ENCODE assay signal across 22 cellular contexts in the genomic region with DNA sequence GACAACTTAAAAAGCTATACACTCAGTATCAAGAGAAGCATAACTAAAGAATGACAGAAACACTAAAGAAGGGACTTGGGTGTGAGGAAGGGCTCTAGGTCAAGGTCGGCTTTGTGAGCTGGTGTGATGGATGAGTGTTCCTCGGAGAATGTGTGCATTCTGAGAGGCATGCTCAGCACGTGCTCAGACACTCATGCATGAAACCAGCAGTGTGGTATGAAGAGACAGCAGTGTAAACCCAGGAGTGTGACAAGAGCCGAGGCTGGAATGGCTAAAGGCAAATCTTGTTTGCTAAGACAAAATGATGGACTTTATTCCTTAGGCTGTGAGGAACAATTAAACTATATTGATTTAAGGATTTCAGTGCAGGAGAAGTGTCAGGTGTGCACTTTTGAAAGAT.
A peak's percentile ranks its signal among the peaks of the same experiment; 100 is the strongest.
DNase-seq lines count a peak whose midpoint lies in the region; ATAC-seq, FAIRE-seq and TF ChIP-seq lines count a peak whose summit lies in the region.
"Had no signal": no experiment of that assay in that cellular context is flagged by ENCODE, and none has a peak within 500 bp of the region (broad histone marks: within the 10 kb centered on the region; RNA-seq: fewer than 3 reads in every experiment).

No MANE protein-coding gene starts in this region.

- no peaks in the 10 kb centered on the region for H3K9me3 Mint-ChIP-seq in natural killer cell

- no peaks in the 10 kb centered on the region for H3K27me3 ChIP-seq in RWPE2 (ENCODE audit: insufficient read depth, poor library complexity, severe bottlenecking)
- H3K27me3 ChIP-seq in fibroblast of lung (ENCODE audit: control insufficient read depth, insufficient read depth, low read length) = no peaks in the 10 kb centered on the region
- H3K27me3 ChIP-seq: ascending aorta, foreskin keratinocyte, sigmoid colon had no signal

- intact Hi-C loops in natural killer cell (cut with micrococcal nuclease) = no loop called here

- no peaks in the 10 kb centered on the region for H3K27me3 Mint-ChIP-seq in natural killer cell (ENCODE audit: low read depth in 2 of 2)

- no peak overlapping the region for H3K4me3 Mint-ChIP-seq in natural killer cell

- H3K9ac ChIP-seq in fibroblast of lung (ENCODE audit: insufficient read depth, low read length) = no peak overlapping the region

- no peaks in the 10 kb centered on the region for H4K20me1 ChIP-seq in fibroblast of lung (ENCODE audit: control insufficient read depth, extremely low read depth, insufficient read depth, low read length)

- H3K27ac ChIP-seq in RWPE2 (ENCODE audit: poor library complexity, severe bottlenecking) = no peak overlapping the region
- peak overlapping the region; percentile 6 for H3K27ac ChIP-seq in fibroblast of lung (ENCODE audit: insufficient read depth, low read length)
- H3K27ac ChIP-seq: ascending aorta, foreskin keratinocyte, RWPE1, sigmoid colon had no signal

- H3K4me2 ChIP-seq in fibroblast of lung (ENCODE audit: extremely low read depth, insufficient read depth, low read length) = no peak overlapping the region

- no peaks in the 10 kb centered on the region for H3K79me2 ChIP-seq in fibroblast of lung (ENCODE audit: control insufficient read depth, insufficient read depth, low read length)

- H2AFZ ChIP-seq in fibroblast of lung (ENCODE audit: low read length) = no peak overlapping the region

- FAIRE-seq in GM12891 (lab: Jason Lieb, UNC) = peak; percentile 66
- FAIRE-seq: HTR-8/SVneo had no signal

- H3K4me1 ChIP-seq in RWPE2 (ENCODE audit: insufficient read depth, poor library complexity, severe bottlenecking) (no peaks in the 10 kb centered on the region), fibroblast of lung (ENCODE audit: control insufficient read depth, extremely low read depth, insufficient read depth, low read length) (no peaks in the 10 kb centered on the region)
- H3K4me1 ChIP-seq: ascending aorta, foreskin keratinocyte, sigmoid colon had no signal

- DNase-seq in GM12891 (ENCODE audit: insufficient read length, low spot score) = no peak
- no peak for DNase-seq in RWPE2 (ENCODE audit: low spot score)
- DNase-seq in fibroblast of lung (ENCODE audit: low read depth in 2 of 2) = peak; percentile 49 to 56
- peak; percentile 34 for DNase-seq in myocyte (ENCODE audit: low read depth)
- no peak for DNase-seq in T-helper 9 cell
- no peak for DNase-seq in natural killer cell
- DNase-seq in NCI-H524 (lab: John Stamatoyannopoulos, UW) = no peak
- DNase-seq in NCI-H446 treated with DMSO at 0.1 percent for 48 hours (lab: John Stamatoyannopoulos, UW) = no peak
- DNase-seq: activated CD4-positive, alpha-beta T cell treated with anti-CD3 and anti-CD28 coated beads, Interleukin-2, amount 50 U/mL, for 4 hours; activated naive CD4-positive, alpha-beta T cell; activated T-cell treated with anti-CD3 and anti-CD28 coated beads for 4 hours; AML-193; NCI-H1417; NK-92 treated with Interleukin-12 subunit alpha and Interleukin-12 subunit beta, amount 100 ng/mL, for 24 hours; occipital lobe; sigmoid colon; stimulated activated CD4-positive, alpha-beta T cell treated with anti-CD3 and anti-CD28 coated beads, Interleukin-2, amount 100 ng/mL, for 24 hours had no signal

- no peak overlapping the region for H3K4me3 ChIP-seq in RWPE2 (ENCODE audit: severe bottlenecking)
- H3K4me3 ChIP-seq in fibroblast of lung (replicated peaks in 1 of 4; ENCODE audit: control extremely low read depth in 1 of 4, insufficient read depth in 1 of 4, low read depth in 3 of 4, low read length in 4 of 4) = no peak overlapping the region
- H3K4me3 ChIP-seq: ascending aorta, sigmoid colon had no signal

- peak; percentile 23; the same call in 1 of the 3 replicates for ATAC-seq in RWPE2 (ENCODE audit: low read depth)
- ATAC-seq in natural killer cell = no peak
- ATAC-seq: foreskin keratinocyte, left lobe of liver had no signal

- H3K27ac Mint-ChIP-seq in natural killer cell = no peak overlapping the region

- H3K36me3 Mint-ChIP-seq in natural killer cell = peaks cover 7% of the 10 kb centered on the region

- TF ChIP-seq CTCF in RWPE2 (IDR thresholded peaks at IDR 0.05; ENCODE audit: poor library complexity, severe bottlenecking) = no peak
- no peak for TF ChIP-seq CTCF in fibroblast of lung (conservative IDR thresholded peaks at IDR 0.05 in 1 of 2, IDR thresholded peaks at IDR 0.05 in 1 of 2; ENCODE audit: low read depth in 1 of 2, low read length in 2 of 2)
- no peak for TF ChIP-seq CTCF in natural killer cell (IDR thresholded peaks at IDR 0.05)

- H3K9me3 ChIP-seq in RWPE2 (ENCODE audit: severe bottlenecking) (no peaks in the 10 kb centered on the region), fibroblast of lung (ENCODE audit: control insufficient read depth, insufficient read depth, low read depth, low read length) (no peaks in the 10 kb centered on the region)
- H3K9me3 ChIP-seq: ascending aorta, sigmoid colon had no signal

- H3K36me3 ChIP-seq in RWPE2 (ENCODE audit: low read depth) (no peaks in the 10 kb centered on the region), fibroblast of lung (ENCODE audit: control insufficient read depth, insufficient read depth, low read length) (no peaks in the 10 kb centered on the region)
- H3K36me3 ChIP-seq: sigmoid colon had no signal

- no peaks in the 10 kb centered on the region for H3K4me1 Mint-ChIP-seq in natural killer cell

- TF ChIP-seq POLR2A in GM12891 (IDR thresholded peaks at IDR 0.05; ENCODE audit: low read depth, low read length) = no peak

TF ChIP-seq in GM12891, 5 proteins besides CTCF, POLR2A, EP300 and RAD21:
- TF ChIP-seq SPI1 (IDR thresholded peaks at IDR 0.05; ENCODE audit: low read depth, low read length) (no peak), PAX5 (IDR thresholded peaks at IDR 0.05; ENCODE audit: insufficient read depth, low read length, severe bottlenecking) (no peak), TAF1 (IDR thresholded peaks at IDR 0.05; ENCODE audit: low read depth, low read length) (no peak), POLR2AphosphoS5 (IDR thresholded peaks at IDR 0.05; ENCODE audit: low read depth, low read length) (no peak), POU2F2 (IDR thresholded peaks at IDR 0.05; ENCODE audit: low read depth, low read length) (no peak)

Comparison
In these comparisons a context has a peak if more than half of its experiments do, and no peak if none do; other contexts are left out.
1. DNase-seq: peak in fibroblast of lung (2 of 2) and myocyte (single experiment); none in GM12891 (single experiment), RWPE2 (single experiment), T-helper 9 cell (single experiment), natural killer cell (single experiment), NCI-H524 (0 of 2) and NCI-H446 treated with DMSO at 0.1 percent for 48 hours (single experiment).